ENCODE assay signal across 28 cellular contexts in the genomic region with DNA sequence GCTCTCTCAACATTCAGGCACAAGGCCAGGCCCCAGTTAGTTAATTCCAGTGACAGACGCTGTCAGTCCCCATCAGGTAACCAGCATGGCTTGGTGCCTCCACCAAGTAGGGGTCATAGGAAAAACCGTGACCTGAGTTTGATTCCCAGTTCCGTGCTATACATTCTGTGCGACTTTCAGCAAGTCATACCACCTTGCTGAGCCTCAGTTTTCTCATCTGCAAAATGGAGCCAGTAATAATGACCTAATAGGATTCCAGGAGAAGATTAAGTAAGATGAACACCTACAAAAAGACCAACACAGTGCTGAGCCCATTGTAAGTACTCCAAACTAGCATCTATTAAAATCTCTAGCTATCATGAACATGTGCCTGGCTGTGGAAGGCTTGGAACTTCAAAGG. TPM values are rescaled to one million over a fixed set of nuclear protein-coding genes. Genes with fewer than 3 reads are reported as not detected.
"Had no signal": no experiment of that assay in that cellular context is flagged by ENCODE, and none has a peak within 500 bp of the region (broad histone marks: within the 10 kb centered on the region; RNA-seq: fewer than 3 reads in every experiment).

No MANE protein-coding gene starts in this region.

- H3K27me3 ChIP-seq: colonic mucosa, left lung, ovary, thyroid gland had no signal

- H3K4me1 ChIP-seq: colonic mucosa, left lung, psoas muscle, spleen had no signal

- H3K27ac ChIP-seq: colonic mucosa, esophagus squamous epithelium, heart right ventricle, left lung, ovary, psoas muscle, skin epidermis, spleen, thyroid gland had no signal

- H3K4me3 ChIP-seq: colonic mucosa, esophagus squamous epithelium, heart right ventricle, left lung, ovary, psoas muscle, skin epidermis, spleen, thyroid gland had no signal

- H3K9me3 ChIP-seq: colonic mucosa, esophagus squamous epithelium, heart right ventricle, left lung, ovary, psoas muscle, spleen, thyroid gland had no signal

- ATAC-seq: heart right ventricle; left cardiac atrium; left lung; naive thymus-derived CD8-positive, alpha-beta T cell; psoas muscle; right cardiac atrium; stimulated activated naive B cell treated with anti-CD40 and anti-IgM and Interleukin-4, amounts not matched to agents 10 μg/mL and 1 μg/mL and 100 μg/mL, for 72 hours; stimulated activated naive CD8-positive, alpha-beta T cell treated with anti-CD3 and anti-CD28 coated beads, Interleukin-15, amount 100 ng/mL, for 72 hours had no signal

- H3K36me3 ChIP-seq: colonic mucosa, esophagus squamous epithelium, heart right ventricle, left lung, ovary, spleen, thyroid gland had no signal

- DNase-seq: colonic mucosa; effector memory CD4-positive, alpha-beta T cell; erythroblast; esophagus squamous epithelium; foreskin melanocyte; glutamatergic neuron; heart right ventricle; hippocampal formation; left cardiac atrium; left lung; mesenchymal stem cell; naive thymus-derived CD8-positive, alpha-beta T cell; nephron progenitor cell; occipital lobe; ovary; posterior cingulate gyrus; psoas muscle; right cardiac atrium; spleen; stimulated activated CD4-positive, alpha-beta T cell treated with anti-CD3 and anti-CD28 coated beads, Interleukin-2, amount 100 ng/mL, for 48 hours; stimulated activated naive B cell treated with anti-CD40 and anti-IgM and Interleukin-4, amounts not matched to agents 10 μg/mL and 1 μg/mL and 100 μg/mL, for 72 hours; stimulated activated naive CD8-positive, alpha-beta T cell treated with anti-CD3 and anti-CD28 coated beads, Interleukin-15, amount 100 ng/mL, for 72 hours; thyroid gland had no signal

RNA-seq across cellular contexts. Expression of gene LRRC55, which starts 24.8 kb away (rescaled TPM):
- total RNA-seq: chondrocyte; myocyte; naive thymus-derived CD8-positive, alpha-beta T cell; renal cortical epithelial cell; subcutaneous adipose tissue had no signal
- polyA plus RNA-seq: naive thymus-derived CD8-positive, alpha-beta T cell had no signal
